Comparison of ENCODE assay signal across 2 cellular contexts in the genomic region with DNA sequence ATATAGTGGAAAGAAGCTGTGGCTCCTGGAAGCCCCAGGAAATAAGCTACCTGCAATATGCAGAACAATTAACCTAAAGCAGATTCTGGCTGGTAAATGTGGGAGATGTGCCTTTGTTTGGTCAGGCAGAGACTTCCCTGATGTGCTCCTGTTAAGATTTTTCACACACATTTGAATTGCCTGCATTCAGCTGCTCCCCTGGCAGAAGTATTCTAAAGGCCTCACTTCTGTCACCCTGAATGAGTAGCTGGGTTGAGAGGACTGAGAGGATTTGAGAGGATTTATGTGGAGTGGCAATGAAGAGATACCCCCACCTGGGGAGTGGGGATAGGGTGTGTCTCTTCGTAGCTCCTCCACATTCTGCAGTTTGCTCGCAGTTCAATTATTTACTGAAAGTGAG.
TF ChIP-seq lines count a peak whose summit lies in the region.

No MANE protein-coding gene starts in this region.

TF ChIP-seq in GM23338, 12 proteins besides CTCF, POLR2A, EP300 and RAD21 (continued from another document):
- TF ChIP-seq, protein P1, sequence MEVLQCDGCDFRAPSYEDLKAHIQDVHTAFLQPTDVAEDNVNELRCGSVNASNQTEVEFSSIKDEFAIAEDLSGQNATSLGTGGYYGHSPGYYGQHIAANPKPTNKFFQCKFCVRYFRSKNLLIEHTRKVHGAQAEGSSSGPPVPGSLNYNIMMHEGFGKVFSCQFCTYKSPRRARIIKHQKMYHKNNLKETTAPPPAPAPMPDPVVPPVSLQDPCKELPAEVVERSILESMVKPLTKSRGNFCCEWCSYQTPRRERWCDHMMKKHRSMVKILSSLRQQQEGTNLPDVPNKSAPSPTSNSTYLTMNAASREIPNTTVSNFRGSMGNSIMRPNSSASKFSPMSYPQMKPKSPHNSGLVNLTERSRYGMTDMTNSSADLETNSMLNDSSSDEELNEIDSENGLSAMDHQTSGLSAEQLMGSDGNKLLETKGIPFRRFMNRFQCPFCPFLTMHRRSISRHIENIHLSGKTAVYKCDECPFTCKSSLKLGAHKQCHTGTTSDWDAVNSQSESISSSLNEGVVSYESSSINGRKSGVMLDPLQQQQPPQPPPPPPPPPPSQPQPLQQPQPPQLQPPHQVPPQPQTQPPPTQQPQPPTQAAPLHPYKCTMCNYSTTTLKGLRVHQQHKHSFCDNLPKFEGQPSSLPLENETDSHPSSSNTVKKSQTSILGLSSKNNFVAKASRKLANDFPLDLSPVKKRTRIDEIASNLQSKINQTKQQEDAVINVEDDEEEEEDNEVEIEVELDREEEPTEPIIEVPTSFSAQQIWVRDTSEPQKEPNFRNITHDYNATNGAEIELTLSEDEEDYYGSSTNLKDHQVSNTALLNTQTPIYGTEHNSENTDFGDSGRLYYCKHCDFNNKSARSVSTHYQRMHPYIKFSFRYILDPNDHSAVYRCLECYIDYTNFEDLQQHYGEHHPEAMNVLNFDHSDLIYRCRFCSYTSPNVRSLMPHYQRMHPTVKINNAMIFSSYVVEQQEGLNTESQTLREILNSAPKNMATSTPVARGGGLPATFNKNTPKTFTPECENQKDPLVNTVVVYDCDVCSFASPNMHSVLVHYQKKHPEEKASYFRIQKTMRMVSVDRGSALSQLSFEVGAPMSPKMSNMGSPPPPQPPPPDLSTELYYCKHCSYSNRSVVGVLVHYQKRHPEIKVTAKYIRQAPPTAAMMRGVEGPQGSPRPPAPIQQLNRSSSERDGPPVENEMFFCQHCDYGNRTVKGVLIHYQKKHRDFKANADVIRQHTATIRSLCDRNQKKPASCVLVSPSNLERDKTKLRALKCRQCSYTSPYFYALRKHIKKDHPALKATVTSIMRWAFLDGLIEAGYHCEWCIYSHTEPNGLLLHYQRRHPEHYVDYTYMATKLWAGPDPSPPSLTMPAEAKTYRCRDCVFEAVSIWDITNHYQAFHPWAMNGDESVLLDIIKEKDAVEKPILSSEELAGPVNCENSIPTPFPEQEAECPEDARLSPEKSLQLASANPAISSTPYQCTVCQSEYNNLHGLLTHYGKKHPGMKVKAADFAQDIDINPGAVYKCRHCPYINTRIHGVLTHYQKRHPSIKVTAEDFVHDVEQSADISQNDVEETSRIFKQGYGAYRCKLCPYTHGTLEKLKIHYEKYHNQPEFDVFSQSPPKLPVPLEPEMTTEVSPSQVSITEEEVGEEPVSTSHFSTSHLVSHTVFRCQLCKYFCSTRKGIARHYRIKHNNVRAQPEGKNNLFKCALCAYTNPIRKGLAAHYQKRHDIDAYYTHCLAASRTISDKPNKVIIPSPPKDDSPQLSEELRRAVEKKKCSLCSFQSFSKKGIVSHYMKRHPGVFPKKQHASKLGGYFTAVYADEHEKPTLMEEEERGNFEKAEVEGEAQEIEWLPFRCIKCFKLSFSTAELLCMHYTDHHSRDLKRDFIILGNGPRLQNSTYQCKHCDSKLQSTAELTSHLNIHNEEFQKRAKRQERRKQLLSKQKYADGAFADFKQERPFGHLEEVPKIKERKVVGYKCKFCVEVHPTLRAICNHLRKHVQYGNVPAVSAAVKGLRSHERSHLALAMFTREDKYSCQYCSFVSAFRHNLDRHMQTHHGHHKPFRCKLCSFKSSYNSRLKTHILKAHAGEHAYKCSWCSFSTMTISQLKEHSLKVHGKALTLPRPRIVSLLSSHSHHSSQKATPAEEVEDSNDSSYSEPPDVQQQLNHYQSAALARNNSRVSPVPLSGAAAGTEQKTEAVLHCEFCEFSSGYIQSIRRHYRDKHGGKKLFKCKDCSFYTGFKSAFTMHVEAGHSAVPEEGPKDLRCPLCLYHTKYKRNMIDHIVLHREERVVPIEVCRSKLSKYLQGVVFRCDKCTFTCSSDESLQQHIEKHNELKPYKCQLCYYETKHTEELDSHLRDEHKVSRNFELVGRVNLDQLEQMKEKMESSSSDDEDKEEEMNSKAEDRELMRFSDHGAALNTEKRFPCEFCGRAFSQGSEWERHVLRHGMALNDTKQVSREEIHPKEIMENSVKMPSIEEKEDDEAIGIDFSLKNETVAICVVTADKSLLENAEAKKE (CRISPR knock-in tag; IDR thresholded peaks at IDR 0.05) = no peak
- TF ChIP-seq STAT1 (IDR thresholded peaks at IDR 0.05; ENCODE audit: unreplicated experiment) = no peak
- TF ChIP-seq POLR2AphosphoS5 (IDR thresholded peaks at IDR 0.05; ENCODE audit: low read depth) = no peak
- no peak for TF ChIP-seq EZH2 (IDR thresholded peaks at IDR 0.05; ENCODE audit: low read depth, unreplicated experiment)
- TF ChIP-seq, protein P2, sequence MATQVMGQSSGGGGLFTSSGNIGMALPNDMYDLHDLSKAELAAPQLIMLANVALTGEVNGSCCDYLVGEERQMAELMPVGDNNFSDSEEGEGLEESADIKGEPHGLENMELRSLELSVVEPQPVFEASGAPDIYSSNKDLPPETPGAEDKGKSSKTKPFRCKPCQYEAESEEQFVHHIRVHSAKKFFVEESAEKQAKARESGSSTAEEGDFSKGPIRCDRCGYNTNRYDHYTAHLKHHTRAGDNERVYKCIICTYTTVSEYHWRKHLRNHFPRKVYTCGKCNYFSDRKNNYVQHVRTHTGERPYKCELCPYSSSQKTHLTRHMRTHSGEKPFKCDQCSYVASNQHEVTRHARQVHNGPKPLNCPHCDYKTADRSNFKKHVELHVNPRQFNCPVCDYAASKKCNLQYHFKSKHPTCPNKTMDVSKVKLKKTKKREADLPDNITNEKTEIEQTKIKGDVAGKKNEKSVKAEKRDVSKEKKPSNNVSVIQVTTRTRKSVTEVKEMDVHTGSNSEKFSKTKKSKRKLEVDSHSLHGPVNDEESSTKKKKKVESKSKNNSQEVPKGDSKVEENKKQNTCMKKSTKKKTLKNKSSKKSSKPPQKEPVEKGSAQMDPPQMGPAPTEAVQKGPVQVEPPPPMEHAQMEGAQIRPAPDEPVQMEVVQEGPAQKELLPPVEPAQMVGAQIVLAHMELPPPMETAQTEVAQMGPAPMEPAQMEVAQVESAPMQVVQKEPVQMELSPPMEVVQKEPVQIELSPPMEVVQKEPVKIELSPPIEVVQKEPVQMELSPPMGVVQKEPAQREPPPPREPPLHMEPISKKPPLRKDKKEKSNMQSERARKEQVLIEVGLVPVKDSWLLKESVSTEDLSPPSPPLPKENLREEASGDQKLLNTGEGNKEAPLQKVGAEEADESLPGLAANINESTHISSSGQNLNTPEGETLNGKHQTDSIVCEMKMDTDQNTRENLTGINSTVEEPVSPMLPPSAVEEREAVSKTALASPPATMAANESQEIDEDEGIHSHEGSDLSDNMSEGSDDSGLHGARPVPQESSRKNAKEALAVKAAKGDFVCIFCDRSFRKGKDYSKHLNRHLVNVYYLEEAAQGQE (IDR thresholded peaks at IDR 0.05; ENCODE audit: unreplicated experiment) = no peak
- TF ChIP-seq ZNF114 (CRISPR knock-in tag; IDR thresholded peaks at IDR 0.05) = no peak
- TF ChIP-seq EZH2phosphoT487 (IDR thresholded peaks at IDR 0.05; ENCODE audit: unreplicated experiment) = no peak
- no peak for TF ChIP-seq NANOG (IDR thresholded peaks at IDR 0.05; ENCODE audit: borderline replicate concordance)

TF ChIP-seq in WTC11, 78 proteins besides CTCF, POLR2A, EP300 and RAD21 (continued from another document):
- TF ChIP-seq, protein P3, sequence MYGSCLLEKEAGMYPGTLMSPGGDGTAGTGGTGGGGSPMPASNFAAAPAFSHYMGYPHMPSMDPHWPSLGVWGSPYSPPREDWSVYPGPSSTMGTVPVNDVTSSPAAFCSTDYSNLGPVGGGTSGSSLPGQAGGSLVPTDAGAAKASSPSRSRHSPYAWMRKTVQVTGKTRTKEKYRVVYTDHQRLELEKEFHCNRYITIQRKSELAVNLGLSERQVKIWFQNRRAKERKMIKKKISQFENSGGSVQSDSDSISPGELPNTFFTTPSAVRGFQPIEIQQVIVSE (CRISPR knock-in tag; IDR thresholded peaks at IDR 0.05; ENCODE audit: borderline replicate concordance) = no peak
- TF ChIP-seq, protein P4, sequence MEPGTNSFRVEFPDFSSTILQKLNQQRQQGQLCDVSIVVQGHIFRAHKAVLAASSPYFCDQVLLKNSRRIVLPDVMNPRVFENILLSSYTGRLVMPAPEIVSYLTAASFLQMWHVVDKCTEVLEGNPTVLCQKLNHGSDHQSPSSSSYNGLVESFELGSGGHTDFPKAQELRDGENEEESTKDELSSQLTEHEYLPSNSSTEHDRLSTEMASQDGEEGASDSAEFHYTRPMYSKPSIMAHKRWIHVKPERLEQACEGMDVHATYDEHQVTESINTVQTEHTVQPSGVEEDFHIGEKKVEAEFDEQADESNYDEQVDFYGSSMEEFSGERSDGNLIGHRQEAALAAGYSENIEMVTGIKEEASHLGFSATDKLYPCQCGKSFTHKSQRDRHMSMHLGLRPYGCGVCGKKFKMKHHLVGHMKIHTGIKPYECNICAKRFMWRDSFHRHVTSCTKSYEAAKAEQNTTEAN (CRISPR knock-in tag; IDR thresholded peaks at IDR 0.05) = no peak
- TF ChIP-seq, protein P5, sequence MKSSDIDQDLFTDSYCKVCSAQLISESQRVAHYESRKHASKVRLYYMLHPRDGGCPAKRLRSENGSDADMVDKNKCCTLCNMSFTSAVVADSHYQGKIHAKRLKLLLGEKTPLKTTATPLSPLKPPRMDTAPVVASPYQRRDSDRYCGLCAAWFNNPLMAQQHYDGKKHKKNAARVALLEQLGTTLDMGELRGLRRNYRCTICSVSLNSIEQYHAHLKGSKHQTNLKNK (CRISPR knock-in tag; IDR thresholded peaks at IDR 0.05) = no peak
- TF ChIP-seq SMAD4 (CRISPR knock-in tag; IDR thresholded peaks at IDR 0.05) (no peak), ZNF396 (CRISPR knock-in tag; IDR thresholded peaks at IDR 0.05; ENCODE audit: borderline replicate concordance) (no peak), JAZF1 (CRISPR knock-in tag; IDR thresholded peaks at IDR 0.05) (no peak), ZNF317 (CRISPR knock-in tag; IDR thresholded peaks at IDR 0.05; ENCODE audit: borderline replicate concordance, low read depth) (no peak), MXD4 (CRISPR knock-in tag; IDR thresholded peaks at IDR 0.05; ENCODE audit: borderline replicate concordance) (no peak)
- TF ChIP-seq, protein P6, sequence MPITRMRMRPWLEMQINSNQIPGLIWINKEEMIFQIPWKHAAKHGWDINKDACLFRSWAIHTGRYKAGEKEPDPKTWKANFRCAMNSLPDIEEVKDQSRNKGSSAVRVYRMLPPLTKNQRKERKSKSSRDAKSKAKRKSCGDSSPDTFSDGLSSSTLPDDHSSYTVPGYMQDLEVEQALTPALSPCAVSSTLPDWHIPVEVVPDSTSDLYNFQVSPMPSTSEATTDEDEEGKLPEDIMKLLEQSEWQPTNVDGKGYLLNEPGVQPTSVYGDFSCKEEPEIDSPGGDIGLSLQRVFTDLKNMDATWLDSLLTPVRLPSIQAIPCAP (CRISPR knock-in tag; IDR thresholded peaks at IDR 0.05) = no peak
